8 cellular contexts compared by ENCODE assay signal in genomic region chr16:62225675-62226074, GRCh38.
DNase-seq lines count a peak whose midpoint lies in the region; ATAC-seq and TF ChIP-seq lines count a peak whose summit lies in the region.

No MANE protein-coding gene starts in this region.

- ATAC-seq in GM19468 (IDR thresholded peaks at IDR 0.05; ENCODE audit: extremely low read depth, unreplicated experiment) = peak; percentile 83
- ATAC-seq in Panc1 = no peak
- no peak for ATAC-seq in GM21576 (IDR thresholded peaks at IDR 0.05; ENCODE audit: unreplicated experiment)

- intact Hi-C loops in Panc1 (cut with micrococcal nuclease; ENCODE audit: unreplicated experiment) (no loop called here), colonic mucosa (cut with DNase I) (loop anchor here (10.0 kb wide), 1 partner anchor 1069 kb away; no protein-coding TSS in a partner anchor)

- CTCF ChIA-PET in Panc1 (lab: Charles Lee) = no interaction called here

- H3K9ac ChIP-seq in colonic mucosa (ENCODE audit: low read depth in 2 of 2, low read length in 2 of 2) = no peak overlapping the region

- TF ChIP-seq CTCF in Panc1 (IDR thresholded peaks at IDR 0.05) (peak; percentile 65), colonic mucosa (IDR thresholded peaks at IDR 0.05) (no peak)

- H3K4me3 ChIP-seq in Panc1 (ENCODE audit: low read depth in 2 of 2, low read length in 2 of 2) = no peak overlapping the region
- no peak overlapping the region for H3K4me3 ChIP-seq in colonic mucosa

- no TSS peak for BruUV-seq in Panc1 (replicated peaks; lab: Mats Ljungman, UMichigan)

- H3K27ac ChIP-seq in Panc1 (ENCODE audit: low read length) = no peak overlapping the region
- H3K27ac ChIP-seq in colonic mucosa = no peak overlapping the region

- no peaks in the 10 kb centered on the region for H3K9me3 ChIP-seq in Panc1 (ENCODE audit: control insufficient read depth, insufficient read depth, low read depth, low read length)
- H3K9me3 ChIP-seq in colonic mucosa = no peaks in the 10 kb centered on the region

- in situ Hi-C loops in Panc1 (cut with HindIII; ENCODE audit: low pct_unique_long_range_greater_than_20kb, low sequenced_read_pairs) = no loop called here

- DNase-seq in COLO829 (ENCODE audit: low spot score) (peak; percentile 38), HT-29 (ENCODE audit: low spot score) (peak; percentile 97), Panc1 (ENCODE audit: low read depth, low spot score) (peak; percentile 12), colonic mucosa (peak; percentile 66), mucosa of gallbladder (ENCODE audit: low spot score) (peak; percentile 79)
- no peak for DNase-seq in stimulated activated naive CD4-positive, alpha-beta T cell (lab: John Stamatoyannopoulos, UW)

- H3K4me1 ChIP-seq in Panc1 (ENCODE audit: control insufficient read depth, insufficient read depth, low read length) (no peaks in the 10 kb centered on the region), colonic mucosa (no peaks in the 10 kb centered on the region)

- no peaks in the 10 kb centered on the region for H3K36me3 ChIP-seq in Panc1 (ENCODE audit: control insufficient read depth, insufficient read depth, low read length)
- no peaks in the 10 kb centered on the region for H3K36me3 ChIP-seq in colonic mucosa

- POLR2A ChIA-PET in Panc1 (lab: Charles Lee) = no interaction called here

- H3K27me3 ChIP-seq in Panc1 (ENCODE audit: control insufficient read depth, insufficient read depth, low read length) = no peaks in the 10 kb centered on the region
- no peaks in the 10 kb centered on the region for H3K27me3 ChIP-seq in colonic mucosa

Comparison
In these comparisons a context has a peak if more than half of its experiments do, and no peak if none do; other contexts are left out.
1. DNase-seq: peak in COLO829 (single experiment), HT-29 (single experiment), Panc1 (single experiment), colonic mucosa (single experiment) and mucosa of gallbladder (single experiment); none in stimulated activated naive CD4-positive, alpha-beta T cell (0 of 6).